ENCODE assay signal across 29 cellular contexts in the genomic region with DNA sequence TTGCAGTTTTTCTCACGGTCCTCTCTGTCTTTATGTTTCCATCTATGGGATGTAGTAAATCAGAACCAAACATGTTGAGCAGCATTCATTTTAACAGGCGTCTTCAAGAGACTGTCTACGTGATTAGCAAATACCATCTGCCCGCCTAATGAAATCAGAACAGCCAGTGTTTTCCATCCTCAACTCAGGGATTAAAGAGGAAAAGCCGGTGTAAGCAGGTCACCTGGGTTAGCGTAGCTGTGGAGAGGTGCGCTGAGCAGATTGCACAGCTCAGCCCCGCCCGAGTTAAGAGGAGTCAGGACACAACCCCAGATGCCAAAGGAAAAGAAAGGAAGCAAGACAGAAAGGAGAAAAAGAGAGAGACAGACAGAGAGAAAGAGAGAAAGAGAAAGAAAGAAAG. TPM values are rescaled to one million over a fixed set of nuclear protein-coding genes. Genes with fewer than 3 reads are reported as not detected.
DNase-seq lines count a peak whose midpoint lies in the region; ATAC-seq and TF ChIP-seq lines count a peak whose summit lies in the region.
"Had no signal": no experiment of that assay in that cellular context is flagged by ENCODE, and none has a peak within 500 bp of the region (broad histone marks: within the 10 kb centered on the region; RNA-seq: fewer than 3 reads in every experiment).

No MANE protein-coding gene starts in this region.

- H3K4me1 Mint-ChIP-seq in MCF 10A (ENCODE audit: insufficient read depth, unreplicated experiment) (no peaks in the 10 kb centered on the region), HFFc6 (ENCODE audit: low read depth) (peaks cover 50% of the 10 kb centered on the region)

- no peak overlapping the region for H3K4me2 ChIP-seq in mammary epithelial cell (ENCODE audit: insufficient read depth, low read depth, low read length)
- H3K4me2 ChIP-seq: KMS-11 had no signal

- H2AFZ ChIP-seq in mammary epithelial cell (ENCODE audit: low read depth, low read length), result no peak overlapping the region

- no peaks in the 10 kb centered on the region for H4K20me1 ChIP-seq in mammary epithelial cell (ENCODE audit: insufficient read depth, low read length)

- no peaks in the 10 kb centered on the region for H3K79me2 ChIP-seq in mammary epithelial cell (ENCODE audit: insufficient read depth, low read length)

- H3K27ac ChIP-seq in mammary epithelial cell (ENCODE audit: insufficient read depth, low read depth, low read length), result no peak overlapping the region
- no peak overlapping the region for H3K27ac ChIP-seq in gastrocnemius medialis
- H3K27ac ChIP-seq: cardiac muscle cell, coronary artery, KMS-11, prostate gland, RWPE1, SK-N-MC, testis, vagina had no signal

- POLR2A ChIA-PET in MCF 10A (lab: Yijun Ruan, JAX), result interaction anchor here (1.3 kb wide), 1 partner anchor 42 kb away, joined by 3 read pairs; no protein-coding TSS in a partner anchor

- no TSS peak for BruUV-seq in MCF 10A (replicated peaks; lab: Mats Ljungman, UMichigan)
- no TSS peak for BruUV-seq in mammary epithelial cell (replicated peaks; lab: Mats Ljungman, UMichigan)

- CTCF ChIA-PET in MCF 10A (lab: Yijun Ruan, JAX) (interaction anchor here (0.6 to 1.0 kb wide), 3 partner anchors 11 to 38 kb away, joined by 3 to 6 read pairs (median 4); no protein-coding TSS in a partner anchor), mammary epithelial cell (lab: Charles Lee; ENCODE audit: low non-redundant PET) (no interaction called here)

- H3K27me3 Mint-ChIP-seq in MCF 10A (ENCODE audit: insufficient read depth, unreplicated experiment) (no peaks in the 10 kb centered on the region), HFFc6 (ENCODE audit: insufficient read depth) (peaks cover 2% of the 10 kb centered on the region; the same call in 1 of the 2 replicates)
- H3K27me3 Mint-ChIP-seq: activated naive CD8-positive, alpha-beta T cell; memory B cell had no signal

- WGBS in mammary epithelial cell (ENCODE audit: low coverage, missing lambda C conversion rate), result 84% methylated on average over 9 of the region's 9 CpGs

- in situ Hi-C loops in mammary epithelial cell (cut with MboI; ENCODE audit: low sequenced_read_pairs in 2 of 2), result no loop called here
- in situ Hi-C loops in gastrocnemius medialis (cut with MboI; ENCODE audit: low sequenced_read_pairs in 4 of 4), result no loop called here

- no peaks in the 10 kb centered on the region for H3K36me3 ChIP-seq in mammary epithelial cell (ENCODE audit: insufficient read depth, low read length)
- no peaks in the 10 kb centered on the region for H3K36me3 ChIP-seq in gastrocnemius medialis
- H3K36me3 ChIP-seq: cardiac muscle cell, HAP-1, prostate gland, vagina had no signal

- H3K9me3 ChIP-seq in mammary epithelial cell (replicated peaks; ENCODE audit: insufficient read depth, low read length) (no peaks in the 10 kb centered on the region), gastrocnemius medialis (no peaks in the 10 kb centered on the region)
- H3K9me3 ChIP-seq: HAP-1, prostate gland, testis, vagina had no signal

- TF ChIP-seq POLR2A in gastrocnemius medialis (IDR thresholded peaks at IDR 0.05), result no peak
- no peak for TF ChIP-seq POLR2A in GM18505 (IDR thresholded peaks at IDR 0.05; ENCODE audit: borderline replicate concordance, extremely low read depth, insufficient read depth, insufficient read length)

- no peak overlapping the region for H3K9ac ChIP-seq in mammary epithelial cell (ENCODE audit: insufficient read depth, low read length)
- H3K9ac ChIP-seq: KMS-11 had no signal

- TF ChIP-seq CTCF in MCF 10A (IDR thresholded peaks at IDR 0.05; ENCODE audit: unreplicated experiment), result no peak
- TF ChIP-seq CTCF in mammary epithelial cell (conservative IDR thresholded peaks at IDR 0.05 in 1 of 2, IDR thresholded peaks at IDR 0.05 in 1 of 2; ENCODE audit: extremely low read depth in 1 of 2, insufficient read depth in 1 of 2, low read depth in 1 of 2, low read length in 2 of 2), result no peak
- TF ChIP-seq CTCF in fibroblast of villous mesenchyme (IDR thresholded peaks at IDR 0.05; ENCODE audit: insufficient read depth, low read depth, low read length), result no peak
- no peak for TF ChIP-seq CTCF in HFFc6 (IDR thresholded peaks at IDR 0.05)
- TF ChIP-seq CTCF in gastrocnemius medialis (IDR thresholded peaks at IDR 0.05 in 4 of 5, conservative IDR thresholded peaks at IDR 0.05 in 1 of 5), result no peak

- H3K36me3 Mint-ChIP-seq in MCF 10A (ENCODE audit: insufficient read depth, unreplicated experiment) (no peaks in the 10 kb centered on the region), HFFc6 (ENCODE audit: low read depth) (no peaks in the 10 kb centered on the region)
- H3K36me3 Mint-ChIP-seq: CD4-positive, alpha-beta memory T cell had no signal

- intact Hi-C loops in MCF 10A (cut with micrococcal nuclease) (no loop called here), mammary epithelial cell (cut with micrococcal nuclease) (no loop called here), gastrocnemius medialis (cut with DNase I; ENCODE audit: low total_unique reads) (no loop called here)

- H3K27me3 ChIP-seq in mammary epithelial cell (ENCODE audit: insufficient read depth, low read length), result no peaks in the 10 kb centered on the region
- H3K27me3 ChIP-seq in gastrocnemius medialis, result no peaks in the 10 kb centered on the region
- H3K27me3 ChIP-seq: cardiac muscle cell, testis, vagina had no signal

- DNase-seq in MCF 10A (ENCODE audit: unreplicated experiment), result no peak
- DNase-seq in mammary epithelial cell, result no peak
- peak; percentile 93 for DNase-seq in NCI-H82 treated with DMSO at 0.1 percent for 48 hours (lab: John Stamatoyannopoulos, UW; ENCODE audit: unreplicated experiment)
- DNase-seq in fibroblast of villous mesenchyme (ENCODE audit: low read depth), result peak; percentile 37
- DNase-seq in HFFc6, result no peak
- DNase-seq in gastrocnemius medialis, result no peak
- DNase-seq: activated CD4-positive, alpha-beta T cell treated with anti-CD3 and anti-CD28 coated beads for 1 hour; activated CD8-positive, alpha-beta T cell treated with anti-CD3 and anti-CD28 coated beads, Interleukin-2, amount 10 ng/mL, durations not matched to agents 7 days and 5 days; CD4-positive, alpha-beta memory T cell; effector memory CD4-positive, alpha-beta T cell; erythroblast; foreskin melanocyte; GDM1; NCI-H1417 treated with DMSO at 0.1 percent for 48 hours; NCI-H2107; stimulated activated naive CD4-positive, alpha-beta T cell treated with Interleukin-2 at 50 U/mL for 16 hours had no signal

- dilution Hi-C loops in mammary epithelial cell (cut with HindIII; ENCODE audit: low sequenced_read_pairs), result no loop called here

- ATAC-seq in GM21423 (IDR thresholded peaks at IDR 0.05; ENCODE audit: unreplicated experiment) (no peak), gastrocnemius medialis (no peak), GM18505 (IDR thresholded peaks at IDR 0.05; ENCODE audit: unreplicated experiment) (no peak)
- ATAC-seq: activated CD8-positive, alpha-beta T cell treated with anti-CD3 and anti-CD28 coated beads, Interleukin-2, amount 10 ng/mL, durations not matched to agents 7 days and 5 days had no signal

- H3K9me3 Mint-ChIP-seq in MCF 10A (ENCODE audit: unreplicated experiment) (no peaks in the 10 kb centered on the region), HFFc6 (no peaks in the 10 kb centered on the region)

- H3K4me1 ChIP-seq in mammary epithelial cell (ENCODE audit: insufficient read depth, low read length), result peaks cover 10% of the 10 kb centered on the region
- no peaks in the 10 kb centered on the region for H3K4me1 ChIP-seq in gastrocnemius medialis
- H3K4me1 ChIP-seq: HAP-1, prostate gland, testis, vagina had no signal

- H3K27ac Mint-ChIP-seq in MCF 10A (ENCODE audit: low read depth, unreplicated experiment) (peak overlapping the region; percentile 3), HFFc6 (no peak overlapping the region)
- H3K27ac Mint-ChIP-seq: activated CD8-positive, alpha-beta T cell treated with anti-CD3 and anti-CD28 coated beads, Interleukin-2, amount 10 ng/mL, durations not matched to agents 7 days and 5 days; activated naive CD8-positive, alpha-beta T cell had no signal

- H3K4me3 Mint-ChIP-seq in MCF 10A (ENCODE audit: unreplicated experiment) (no peak overlapping the region), HFFc6 (no peak overlapping the region)
- H3K4me3 Mint-ChIP-seq: activated CD8-positive, alpha-beta T cell treated with anti-CD3 and anti-CD28 coated beads, Interleukin-2, amount 10 ng/mL, durations not matched to agents 7 days and 5 days; activated naive CD8-positive, alpha-beta T cell; CD4-positive, alpha-beta memory T cell; memory B cell had no signal

- H3K4me3 ChIP-seq in mammary epithelial cell (replicated peaks in 1 of 3; ENCODE audit: insufficient read depth in 1 of 3, low read depth in 2 of 3, low read length in 3 of 3), result no peak overlapping the region
- H3K4me3 ChIP-seq in fibroblast of villous mesenchyme (ENCODE audit: low read depth, low read length), result no peak overlapping the region
- no peak overlapping the region for H3K4me3 ChIP-seq in gastrocnemius medialis
- H3K4me3 ChIP-seq: cardiac muscle cell, coronary artery, HAP-1, prostate gland, SK-N-MC, testis, vagina had no signal

RNA-seq across cellular contexts. Expression of a gene that starts 54.3 kb away (rescaled TPM):
- 3.1 TPM in 2 replicates for total RNA-seq in MCF 10A (2022)
- total RNA-seq in mammary epithelial cell, result 1 to 10 TPM in 1 of 2 donors, under 1 TPM in 1; under 0.01 to 1.8 TPM
- 0.50 TPM for polyA plus RNA-seq in mammary epithelial cell
- 2.3 TPM for polyA minus RNA-seq in mammary epithelial cell
- 1.6 and 2.6 TPM in 2 replicates for total RNA-seq in fibroblast of villous mesenchyme
- 10 to 100 TPM in 4 of 6 experiments, 1 to 10 TPM in 2; 6.3 to 13.2 (median 11.9) TPM for total RNA-seq in HFFc6 (2021; fragmentation: NEBNext Ultra II Directional; extraction: Animal tissue kit (Norgen Biotek cat#: 25700))
- total RNA-seq in gastrocnemius medialis, result 10 to 100 TPM in 2 of 4 donors, 1 to 10 TPM in 2; 2.2 to 38.9 (median 15.1) TPM

Comparison
In these comparisons a context has a peak if more than half of its experiments do, and no peak if none do; other contexts are left out.
1. DNase-seq: peak in NCI-H82 treated with DMSO at 0.1 percent for 48 hours (single experiment) and fibroblast of villous mesenchyme (single experiment); none in MCF 10A (single experiment), mammary epithelial cell (single experiment), HFFc6 (single experiment) and gastrocnemius medialis (0 of 2).